Comparison of ENCODE assay signal across 35 cellular contexts in the genomic region with DNA sequence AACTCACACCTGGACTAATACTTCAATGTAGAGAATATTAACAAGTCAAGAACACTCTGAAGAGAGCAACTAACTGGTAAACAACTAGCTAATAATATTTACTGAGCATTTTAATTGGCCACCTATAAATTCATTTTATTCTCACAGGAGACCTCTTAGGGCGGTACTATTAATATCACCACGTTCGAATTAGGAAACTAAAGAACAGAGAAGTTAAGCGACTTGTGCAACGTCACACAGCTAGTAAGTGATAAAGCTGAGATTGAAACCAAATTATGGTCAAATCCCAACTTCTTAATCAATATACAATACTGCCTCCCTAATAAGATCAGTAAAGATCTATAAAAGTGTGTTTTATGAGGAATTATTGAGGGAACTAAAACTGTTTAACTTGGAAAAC.
"Had no signal": no experiment of that assay in that cellular context is flagged by ENCODE, and none has a peak within 500 bp of the region (broad histone marks: within the 10 kb centered on the region; RNA-seq: fewer than 3 reads in every experiment).

No MANE protein-coding gene starts in this region.

- DNase-seq: Karpas-422, Kasumi-1, MG63, MM.1S, MV-4-11, NCI-H1048, NCI-H1092, NCI-H1092 treated with DMSO at 0.1 percent for 48 hours, NCI-H1105, NCI-H1105 treated with DMSO at 0.1 percent for 48 hours, NCI-H1417, NCI-H1417 treated with DMSO at 0.1 percent for 48 hours, NCI-H1436, NCI-H1436 treated with DMSO at 0.1 percent for 48 hours, NCI-H146, NCI-H1694, NCI-H1694 treated with DMSO at 0.1 percent for 48 hours, NCI-H187, NCI-H187 treated with DMSO at 0.1 percent for 48 hours, NCI-H1930, NCI-H2029, NCI-H2029 treated with DMSO at 0.1 percent for 48 hours, NCI-H2081, NCI-H2081 treated with DMSO at 0.1 percent for 48 hours, NCI-H2107, NCI-H2171, NCI-H2171 treated with DMSO at 0.1 percent for 48 hours, NCI-H2227 treated with DMSO at 0.1 percent for 48 hours, NCI-H226, NCI-H345, NCI-H446, NCI-H446 treated with DMSO at 0.1 percent for 48 hours, NCI-H510A, NCI-H510A treated with DMSO at 0.1 percent for 48 hours, NCI-H524 had no signal

- H3K4me3 ChIP-seq: MG63 had no signal

- H3K27me3 ChIP-seq: MG63 had no signal

- H3K36me3 ChIP-seq: MG63 had no signal

- H3K9me3 ChIP-seq: MG63 had no signal
